Comparison of ENCODE assay signal across 10 cellular contexts in genomic region chr7:132249591-132249971, GRCh38.
DNase-seq lines count a peak whose midpoint lies in the region; ATAC-seq, FAIRE-seq and TF ChIP-seq lines count a peak whose summit lies in the region.
"Had no signal": no experiment of that assay in that cellular context is flagged by ENCODE, and none has a peak within 500 bp of the region (broad histone marks: within the 10 kb centered on the region; RNA-seq: fewer than 3 reads in every experiment).

No MANE protein-coding gene starts in this region.

- H4K20me1 ChIP-seq in K562 (replicated peaks; ENCODE audit: control insufficient read depth, insufficient read depth, low read length), result peaks cover 4% of the 10 kb centered on the region; the same call in 1 of the 2 replicates

- no peaks in the 10 kb centered on the region for H3K4me1 ChIP-seq in K562 (replicated peaks in 1 of 2; ENCODE audit: control insufficient read depth in 2 of 2, insufficient read depth in 2 of 2, low read length in 2 of 2)
- peaks cover 5 to 18% of the 10 kb centered on the region in 2 donors for H3K4me1 ChIP-seq in thyroid gland

- H3K9me1 ChIP-seq in K562 (ENCODE audit: control insufficient read depth, insufficient read depth, low read length), result no peaks in the 10 kb centered on the region

- TF ChIP-seq POLR2A in K562 (conservative IDR thresholded peaks at IDR 0.05) (no peak), thyroid gland (IDR thresholded peaks at IDR 0.05) (no peak)

- no peaks in the 10 kb centered on the region for H3K79me2 ChIP-seq in K562 (ENCODE audit: control insufficient read depth, insufficient read depth, low read length)

- H3K4me3 Mint-ChIP-seq in CD4-positive, alpha-beta T cell, result no peak overlapping the region

- BruUV-seq in K562 (replicated peaks; lab: Mats Ljungman, UMichigan), result no TSS peak

- H3K36me3 ChIP-seq in K562 (ENCODE audit: control insufficient read depth, insufficient read depth, low read length), result no peaks in the 10 kb centered on the region
- H3K36me3 ChIP-seq in thyroid gland, result no peaks in the 10 kb centered on the region

- POLR2A ChIA-PET in K562 (lab: Yijun Ruan, JAX), result no interaction called here
- POLR2A ChIA-PET in CD4-positive, alpha-beta T cell (lab: Charles Lee), result no interaction called here

- H3K9me3 ChIP-seq in K562 (replicated peaks; ENCODE audit: control insufficient read depth, insufficient read depth, low read depth, low read length) (no peaks in the 10 kb centered on the region), thyroid gland (no peaks in the 10 kb centered on the region)
- no peaks in the 10 kb centered on the region for H3K9me3 ChIP-seq in CD4-positive, alpha-beta T cell (ENCODE audit: control insufficient read depth, low read length)

- TF ChIP-seq EP300 in K562 (IDR thresholded peaks at IDR 0.05; ENCODE audit: low read length), result no peak

- no peak overlapping the region for H3K27ac ChIP-seq in K562 (ENCODE audit: extremely low read depth, low read depth, low read length)
- no peak overlapping the region for H3K27ac ChIP-seq in CD4-positive, alpha-beta T cell (ENCODE audit: low read depth, low read length)
- no peak overlapping the region for H3K27ac ChIP-seq in thyroid gland

- CTCF ChIA-PET in K562 (lab: Yijun Ruan, JAX; ENCODE audit: low intra/inter-chr PET ratio), result interaction anchor here (1.1 to 1.3 kb wide), 2 partner anchors 304 to 560 kb away, joined by 3 to 4 read pairs; no protein-coding TSS in a partner anchor
- CTCF ChIA-PET in CD4-positive, alpha-beta T cell (lab: Charles Lee), result no interaction called here

- intact Hi-C loops in K562 (cut with micrococcal nuclease) (no loop called here), thyroid gland (cut with DNase I) (no loop called here)
- intact Hi-C loops in CD4-positive, alpha-beta T cell (cut with DNase I, micrococcal nuclease), result no loop called here

- no peaks in the 10 kb centered on the region for H3K36me3 Mint-ChIP-seq in CD4-positive, alpha-beta T cell (ENCODE audit: low read depth)

- ATAC-seq in K562 (peak; percentile 90), HG03460 (IDR thresholded peaks at IDR 0.05; ENCODE audit: unreplicated experiment) (no peak), GM21737 (IDR thresholded peaks at IDR 0.05; ENCODE audit: unreplicated experiment) (no peak)
- no peak for ATAC-seq in CD4-positive, alpha-beta T cell (ENCODE audit: poor library complexity)

- H3K9me3 Mint-ChIP-seq in CD4-positive, alpha-beta T cell, result peaks cover 2% of the 10 kb centered on the region

- H3K27me3 ChIP-seq in K562 (ENCODE audit: control insufficient read depth in 2 of 2, insufficient read depth in 2 of 2, low read length in 2 of 2), result peaks cover 0 to 4% of the 10 kb centered on the region in 2 experiments; a peak in 2 of 5 replicates
- no peaks in the 10 kb centered on the region for H3K27me3 ChIP-seq in CD4-positive, alpha-beta T cell (ENCODE audit: control insufficient read depth, insufficient read depth, low read length)
- no peaks in the 10 kb centered on the region for H3K27me3 ChIP-seq in thyroid gland

- peaks cover 35% of the 10 kb centered on the region for H3K27me3 Mint-ChIP-seq in CD4-positive, alpha-beta T cell

- DNase-seq in COLO668 (lab: John Stamatoyannopoulos, UW; ENCODE audit: unreplicated experiment) (peak; percentile 7), HTR-8/SVneo (ENCODE audit: insufficient read length, low spot score) (peak; percentile 10), K562 (ENCODE audit: extremely low read depth in 1 of 4, low spot score in 3 of 4) (peak in 3 of 4 experiments; percentile 24 to 51 (median 35)), left kidney (ENCODE audit: low read depth, low spot score) (peak; percentile 51), thyroid gland (no peak)
- DNase-seq in CD4-positive, alpha-beta T cell, result no peak
- DNase-seq: activated CD4-positive, CD25-positive, alpha-beta regulatory T cell treated with anti-CD3 and anti-CD28 coated beads, Interleukin-2, amount 50 U/mL, for 72 hours; NCI-H146 had no signal

- H3K27ac Mint-ChIP-seq in CD4-positive, alpha-beta T cell, result no peak overlapping the region

- H3K4me2 ChIP-seq in K562 (ENCODE audit: insufficient read depth, low read length), result no peak overlapping the region

- H3K4me1 Mint-ChIP-seq in CD4-positive, alpha-beta T cell (ENCODE audit: low read depth), result no peaks in the 10 kb centered on the region

- H3K9ac ChIP-seq in K562 (ENCODE audit: insufficient read depth in 1 of 2, low read depth in 2 of 2, low read length in 2 of 2), result no peak overlapping the region

- 0% methylated on average over 6 of the region's 6 CpGs for WGBS in K562 (ENCODE audit: insufficient coverage, low coverage, missing lambda C conversion rate)
- WGBS in thyroid gland, 2 donors, result 73 to 78% methylated on average over 6 of the region's 6 CpGs

- H3K4me3 ChIP-seq in K562, result no peak overlapping the region
- H3K4me3 ChIP-seq in thyroid gland (replicated peaks in 1 of 3), result no peak overlapping the region

- FAIRE-seq in HTR-8/SVneo (lab: Jason Lieb, UNC), result no peak
- FAIRE-seq in K562 (lab: Jason Lieb, UNC), result peak; percentile 73

- TF ChIP-seq CTCF in K562 (IDR thresholded peaks at IDR 0.05 in 2 of 3, conservative IDR thresholded peaks at IDR 0.05 in 1 of 3; ENCODE audit: insufficient read depth in 2 of 3, low read depth in 1 of 3, low read length in 3 of 3), result peak; percentile 43 to 52 (median 48); a peak in 5 of 6 replicates
- no peak for TF ChIP-seq CTCF in CD4-positive, alpha-beta T cell (IDR thresholded peaks at IDR 0.05)
- peak in 1 of 6 experiments; percentile 5 for TF ChIP-seq CTCF in thyroid gland (IDR thresholded peaks at IDR 0.05)

- in situ Hi-C loops in K562 (cut with MboI), result no loop called here

- TF ChIP-seq RAD21 in K562 (CRISPR knock-in tag; conservative IDR thresholded peaks at IDR 0.05 in 1 of 2, IDR thresholded peaks at IDR 0.05 in 1 of 2), result peak; percentile 45; a peak in 3 of 4 replicates

- no peak overlapping the region for H2AFZ ChIP-seq in K562 (ENCODE audit: low read depth, low read length)

TF ChIP-seq in K562, 482 proteins besides CTCF, POLR2A, EP300 and RAD21:
- TF ChIP-seq, protein P1, sequence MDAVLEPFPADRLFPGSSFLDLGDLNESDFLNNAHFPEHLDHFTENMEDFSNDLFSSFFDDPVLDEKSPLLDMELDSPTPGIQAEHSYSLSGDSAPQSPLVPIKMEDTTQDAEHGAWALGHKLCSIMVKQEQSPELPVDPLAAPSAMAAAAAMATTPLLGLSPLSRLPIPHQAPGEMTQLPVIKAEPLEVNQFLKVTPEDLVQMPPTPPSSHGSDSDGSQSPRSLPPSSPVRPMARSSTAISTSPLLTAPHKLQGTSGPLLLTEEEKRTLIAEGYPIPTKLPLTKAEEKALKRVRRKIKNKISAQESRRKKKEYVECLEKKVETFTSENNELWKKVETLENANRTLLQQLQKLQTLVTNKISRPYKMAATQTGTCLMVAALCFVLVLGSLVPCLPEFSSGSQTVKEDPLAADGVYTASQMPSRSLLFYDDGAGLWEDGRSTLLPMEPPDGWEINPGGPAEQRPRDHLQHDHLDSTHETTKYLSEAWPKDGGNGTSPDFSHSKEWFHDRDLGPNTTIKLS (IDR thresholded peaks at IDR 0.05; ENCODE audit: borderline replicate concordance, low read depth), result no peak
- TF ChIP-seq NFE2 (IDR thresholded peaks at IDR 0.05; ENCODE audit: low read depth) (no peak), HMBOX1 (IDR thresholded peaks at IDR 0.05) (no peak), CBFA2T3 (IDR thresholded peaks at IDR 0.05) (no peak)

Comparison
In these comparisons a context has a peak if more than half of its experiments do, and no peak if none do; other contexts are left out.
1. DNase-seq: peak in COLO668 (single experiment), HTR-8/SVneo (single experiment), K562 (3 of 4) and left kidney (single experiment); none in CD4-positive, alpha-beta T cell (0 of 10) and thyroid gland (0 of 2).